In the genomic region with DNA sequence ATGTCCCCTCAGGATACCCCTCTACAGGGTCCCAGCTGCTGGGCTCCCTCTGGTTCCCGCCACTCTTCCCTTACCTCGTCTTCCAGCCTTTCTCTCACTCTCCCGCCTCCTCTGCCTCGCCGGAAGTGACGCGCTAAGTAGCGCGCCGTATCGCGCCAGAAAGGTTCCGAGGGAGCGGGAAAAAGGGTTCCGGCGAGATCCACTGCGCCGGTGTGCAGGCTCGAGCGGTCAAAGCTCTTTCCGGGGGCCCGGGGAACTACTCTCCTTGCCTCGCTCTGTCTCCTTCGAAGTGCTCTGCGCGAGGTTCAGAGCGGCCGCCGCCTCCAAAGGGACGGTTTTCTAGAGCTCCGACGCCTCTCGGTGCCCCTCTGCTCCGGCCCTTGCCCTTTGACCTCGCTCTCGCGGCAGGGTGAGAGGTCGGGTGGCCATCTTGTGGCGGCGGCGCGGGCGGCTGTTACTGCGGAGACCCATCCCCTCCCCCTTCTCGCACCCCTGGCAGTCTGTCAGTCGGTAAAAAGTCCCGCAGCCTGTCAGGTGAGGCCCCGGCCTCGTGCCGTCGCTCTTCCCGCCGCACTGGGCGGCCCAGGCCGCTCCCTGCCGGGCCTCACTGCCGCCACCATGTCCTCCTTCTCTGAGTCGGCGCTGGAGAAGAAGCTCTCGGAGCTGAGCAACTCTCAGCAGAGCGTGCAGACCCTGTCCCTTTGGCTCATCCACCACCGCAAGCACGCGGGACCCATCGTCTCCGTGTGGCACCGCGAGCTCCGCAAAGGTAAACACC, we compare ENCODE assay signal across 8 cellular contexts. TPM values are rescaled to one million over a fixed set of nuclear protein-coding genes. Genes with fewer than 3 reads are reported as not detected.
A peak's percentile ranks its signal among the peaks of the same experiment; 100 is the strongest.
DNase-seq lines count a peak whose midpoint lies in the region; ATAC-seq and TF ChIP-seq lines count a peak whose summit lies in the region.

Gene RPRD1B, plus strand, starts transcription at position 417 of the 778 bp plus-strand sequence. Its CDS starts 202 bp downstream, at position 619.
Gene TTI1, minus strand, starts transcription at position 127 of the 778 bp plus-strand sequence. CDS start 19,640 bp downstream, outside the sequence.

- no peaks in the 10 kb centered on the region for H3K27me3 Mint-ChIP-seq in Caco-2 (ENCODE audit: insufficient read depth, unreplicated experiment)

- peak; percentile 80 for ATAC-seq in GM21381 (IDR thresholded peaks at IDR 0.05; ENCODE audit: unreplicated experiment)

- H3K27ac Mint-ChIP-seq in Caco-2 (ENCODE audit: unreplicated experiment): peak within 1 kb of the TSS; percentile 97

- in situ Hi-C loops in endometrial microvascular endothelial cells (cut with HindIII; ENCODE audit: inconsistent ontology term, low pct_unique_long_range_greater_than_20kb, low sequenced_read_pairs): no loop called here

- H3K9me3 ChIP-seq in Caco-2 (no peaks in the 10 kb centered on the region), HUES6 (ENCODE audit: control insufficient read depth, insufficient read depth, low read depth, low read length) (no peaks in the 10 kb centered on the region), OCI-LY1 (ENCODE audit: low read length) (peaks cover 6% of the 10 kb centered on the region)

- POLR2A ChIA-PET in Caco-2 (lab: Charles Lee): interaction anchor here (0.6 to 1.9 kb wide), 7 partner anchors 11 to 267 kb away, joined by 3 to 10 read pairs (median 4); no protein-coding TSS in a partner anchor

- H3K27me3 ChIP-seq in Caco-2 (replicated peaks; ENCODE audit: control insufficient read depth, insufficient read depth, low read length): no peaks in the 10 kb centered on the region
- no peaks in the 10 kb centered on the region for H3K27me3 ChIP-seq in HUES6 (ENCODE audit: control insufficient read depth, insufficient read depth, low read length)
- no peaks in the 10 kb centered on the region for H3K27me3 ChIP-seq in OCI-LY1 (ENCODE audit: insufficient read depth, low read length)

- no TSS peak for BruUV-seq in Caco-2 (replicated peaks; lab: Mats Ljungman, UMichigan)

- H2AFZ ChIP-seq in OCI-LY1 (ENCODE audit: low read length): peak within 1 kb of the TSS; percentile 28; the same call in 1 of the 2 replicates

- H3K4me1 Mint-ChIP-seq in Caco-2 (ENCODE audit: low read depth, unreplicated experiment): peaks cover 43% of the 10 kb centered on the region

- H3F3A ChIP-seq in OCI-LY1 (ENCODE audit: insufficient read depth, low read length): no peaks in the 10 kb centered on the region

- peak; percentile 96 to 98 for DNase-seq in Caco-2
- DNase-seq in activated CD8-positive, alpha-beta memory T cell treated with anti-CD3 and anti-CD28 coated beads, Interleukin-2, amount 50 U/mL, for 4 hours: peak; percentile 90
- DNase-seq in mesenteric fat pad (ENCODE audit: low spot score): peak; percentile 96
- peak; percentile 84 for DNase-seq in stimulated activated CD8-positive, alpha-beta memory T cell treated with anti-CD3 and anti-CD28 coated beads, Interleukin-15, amount 100 ng/mL, for 1 hour (ENCODE audit: low read depth)

- H3K9me3 Mint-ChIP-seq in Caco-2 (ENCODE audit: unreplicated experiment): no peaks in the 10 kb centered on the region

- TF ChIP-seq CTCF in Caco-2 (IDR thresholded peaks at IDR 0.05; ENCODE audit: insufficient read depth in 1 of 2, low read depth in 1 of 2, low read length in 1 of 2, severe bottlenecking in 1 of 2, unreplicated experiment in 1 of 2) (peak in 1 of 2 experiments; percentile 14), OCI-LY1 (IDR thresholded peaks at IDR 0.05; ENCODE audit: low read length) (no peak)

- CTCF ChIA-PET in Caco-2 (lab: Charles Lee): interaction anchor here (0.6 to 2.3 kb wide), 6 partner anchors 20 to 437 kb away, joined by 3 to 8 read pairs (median 5); no protein-coding TSS in a partner anchor

- H3K36me3 ChIP-seq in Caco-2 (ENCODE audit: control insufficient read depth, insufficient read depth, low read length) (peaks cover 3% of the 10 kb centered on the region), HUES6 (ENCODE audit: control insufficient read depth, insufficient read depth, low read length) (peaks cover 26% of the 10 kb centered on the region), OCI-LY1 (ENCODE audit: insufficient read depth, low read length) (peaks cover 54% of the 10 kb centered on the region)

- peaks cover 89% of the 10 kb centered on the region for H3K79me2 ChIP-seq in OCI-LY1 (ENCODE audit: insufficient read depth, low read length)

- peak within 1 kb of the TSS; percentile 95 for H3K4me3 Mint-ChIP-seq in Caco-2 (ENCODE audit: unreplicated experiment)

- peak within 1 kb of the TSS; percentile 95 for H3K4me2 ChIP-seq in OCI-LY1 (ENCODE audit: low read length)

- H3K9ac ChIP-seq in HUES6 (ENCODE audit: low read length): peak within 1 kb of the TSS; percentile 99
- peak within 1 kb of the TSS; percentile 91 for H3K9ac ChIP-seq in OCI-LY1 (ENCODE audit: low read length)

- intact Hi-C loops in Caco-2 (cut with micrococcal nuclease; ENCODE audit: unreplicated experiment): no loop called here

- peak within 1 kb of the TSS; percentile 98 for H3K27ac ChIP-seq in HUES6 (ENCODE audit: low read depth, low read length)
- H3K27ac ChIP-seq in OCI-LY1 (ENCODE audit: low read depth, low read length, poor library complexity, severe bottlenecking): peak within 1 kb of the TSS; percentile 83

- peak within 1 kb of the TSS; percentile 79 for H3K4me3 ChIP-seq in Caco-2 (ENCODE audit: low read depth, low read length)
- H3K4me3 ChIP-seq in HUES6 (ENCODE audit: low read depth, low read length): peak within 1 kb of the TSS; percentile 88
- peak within 1 kb of the TSS; percentile 94 for H3K4me3 ChIP-seq in OCI-LY1 (ENCODE audit: low read depth, low read length, poor library complexity, severe bottlenecking)

- H3K4me1 ChIP-seq in Caco-2 (peaks cover 41% of the 10 kb centered on the region), HUES6 (ENCODE audit: control insufficient read depth, insufficient read depth, low read length) (peaks cover 16% of the 10 kb centered on the region), OCI-LY1 (ENCODE audit: insufficient read depth, low read length, severe bottlenecking) (peaks cover 64% of the 10 kb centered on the region)

- no peaks in the 10 kb centered on the region for H3K9me2 ChIP-seq in OCI-LY1 (ENCODE audit: low read depth, low read length)

- H4K20me1 ChIP-seq in OCI-LY1 (ENCODE audit: insufficient read depth, low read length): no peaks in the 10 kb centered on the region

- peaks cover 45% of the 10 kb centered on the region for H3K36me3 Mint-ChIP-seq in Caco-2 (ENCODE audit: insufficient read depth, unreplicated experiment)

RNA-seq across cellular contexts. Expression of gene RPRD1B, which starts in this region (rescaled TPM):
- 102 and 112 TPM in 2 replicates for total RNA-seq in Caco-2 (2022)
- 13.1 TPM for total RNA-seq in endometrial microvascular endothelial cells (ENCODE audit: inconsistent ontology term)
- total RNA-seq in mesenteric fat pad: 24.4 TPM

RNA-seq across cellular contexts. Expression of gene TTI1, which starts in this region (rescaled TPM):
- total RNA-seq in Caco-2 (2022) (59.2 and 62.3 TPM in 2 replicates), endometrial microvascular endothelial cells (ENCODE audit: inconsistent ontology term) (22.5 TPM), mesenteric fat pad (10.9 TPM)

Comparison
In these comparisons a context has a peak if more than half of its experiments do, and no peak if none do; other contexts are left out.
1. Peak in every context shown above with its lines: DNase-seq, ATAC-seq, H3K4me3 ChIP-seq and H3K27ac ChIP-seq.